1 cellular context compared by ENCODE assay signal in genomic region chr1:154220970-154221814, GRCh38.
TF ChIP-seq lines count a peak whose summit lies in the region.

No MANE protein-coding gene starts in this region.

TF ChIP-seq in HepG2, 621 proteins besides CTCF, POLR2A, EP300 and RAD21:
- 0 out of 2 replicates have a peak, but pooled peaks have one; percentile 35 for TF ChIP-seq HNRNPL (IDR thresholded peaks at IDR 0.05; ENCODE audit: low read depth, low read length)
- TF ChIP-seq ZFY (CRISPR knock-in tag; IDR thresholded peaks at IDR 0.05), result peak; percentile 87
- peak; percentile 91 for TF ChIP-seq ZFX (CRISPR knock-in tag; IDR thresholded peaks at IDR 0.05; ENCODE audit: low read depth)
- TF ChIP-seq NRL (CRISPR knock-in tag; IDR thresholded peaks at IDR 0.05; ENCODE audit: borderline replicate concordance), result 0 out of 2 replicates have a peak, but pooled peaks have one; percentile 32
- TF ChIP-seq, protein P1, sequence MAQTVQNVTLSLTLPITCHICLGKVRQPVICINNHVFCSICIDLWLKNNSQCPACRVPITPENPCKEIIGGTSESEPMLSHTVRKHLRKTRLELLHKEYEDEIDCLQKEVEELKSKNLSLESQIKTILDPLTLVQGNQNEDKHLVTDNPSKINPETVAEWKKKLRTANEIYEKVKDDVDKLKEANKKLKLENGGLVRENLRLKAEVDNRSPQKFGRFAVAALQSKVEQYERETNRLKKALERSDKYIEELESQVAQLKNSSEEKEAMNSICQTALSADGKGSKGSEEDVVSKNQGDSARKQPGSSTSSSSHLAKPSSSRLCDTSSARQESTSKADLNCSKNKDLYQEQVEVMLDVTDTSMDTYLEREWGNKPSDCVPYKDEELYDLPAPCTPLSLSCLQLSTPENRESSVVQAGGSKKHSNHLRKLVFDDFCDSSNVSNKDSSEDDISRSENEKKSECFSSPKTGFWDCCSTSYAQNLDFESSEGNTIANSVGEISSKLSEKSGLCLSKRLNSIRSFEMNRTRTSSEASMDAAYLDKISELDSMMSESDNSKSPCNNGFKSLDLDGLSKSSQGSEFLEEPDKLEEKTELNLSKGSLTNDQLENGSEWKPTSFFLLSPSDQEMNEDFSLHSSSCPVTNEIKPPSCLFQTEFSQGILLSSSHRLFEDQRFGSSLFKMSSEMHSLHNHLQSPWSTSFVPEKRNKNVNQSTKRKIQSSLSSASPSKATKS (CRISPR knock-in tag; IDR thresholded peaks at IDR 0.05), result peak; percentile 62; the same call in 1 of the 2 replicates
- peak; percentile 15; the same call in 1 of the 2 replicates for TF ChIP-seq KDM5A (IDR thresholded peaks at IDR 0.05; ENCODE audit: borderline replicate concordance, low read length)
- 0 out of 2 replicates have a peak, but pooled peaks have one; percentile 16 for TF ChIP-seq ESRRA (CRISPR knock-in tag; IDR thresholded peaks at IDR 0.05; ENCODE audit: low read depth)
- TF ChIP-seq TARDBP (CRISPR knock-in tag; IDR thresholded peaks at IDR 0.05), result 0 out of 2 replicates have a peak, but pooled peaks have one; percentile 29
- 0 out of 2 replicates have a peak, but pooled peaks have one; percentile 33 for TF ChIP-seq CHCHD3 (CRISPR knock-in tag; IDR thresholded peaks at IDR 0.05)
- no peak for TF ChIP-seq SP140L (CRISPR knock-in tag; IDR thresholded peaks at IDR 0.05; ENCODE audit: borderline replicate concordance)
- TF ChIP-seq, protein P2, sequence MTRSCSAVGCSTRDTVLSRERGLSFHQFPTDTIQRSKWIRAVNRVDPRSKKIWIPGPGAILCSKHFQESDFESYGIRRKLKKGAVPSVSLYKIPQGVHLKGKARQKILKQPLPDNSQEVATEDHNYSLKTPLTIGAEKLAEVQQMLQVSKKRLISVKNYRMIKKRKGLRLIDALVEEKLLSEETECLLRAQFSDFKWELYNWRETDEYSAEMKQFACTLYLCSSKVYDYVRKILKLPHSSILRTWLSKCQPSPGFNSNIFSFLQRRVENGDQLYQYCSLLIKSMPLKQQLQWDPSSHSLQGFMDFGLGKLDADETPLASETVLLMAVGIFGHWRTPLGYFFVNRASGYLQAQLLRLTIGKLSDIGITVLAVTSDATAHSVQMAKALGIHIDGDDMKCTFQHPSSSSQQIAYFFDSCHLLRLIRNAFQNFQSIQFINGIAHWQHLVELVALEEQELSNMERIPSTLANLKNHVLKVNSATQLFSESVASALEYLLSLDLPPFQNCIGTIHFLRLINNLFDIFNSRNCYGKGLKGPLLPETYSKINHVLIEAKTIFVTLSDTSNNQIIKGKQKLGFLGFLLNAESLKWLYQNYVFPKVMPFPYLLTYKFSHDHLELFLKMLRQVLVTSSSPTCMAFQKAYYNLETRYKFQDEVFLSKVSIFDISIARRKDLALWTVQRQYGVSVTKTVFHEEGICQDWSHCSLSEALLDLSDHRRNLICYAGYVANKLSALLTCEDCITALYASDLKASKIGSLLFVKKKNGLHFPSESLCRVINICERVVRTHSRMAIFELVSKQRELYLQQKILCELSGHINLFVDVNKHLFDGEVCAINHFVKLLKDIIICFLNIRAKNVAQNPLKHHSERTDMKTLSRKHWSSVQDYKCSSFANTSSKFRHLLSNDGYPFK (CRISPR knock-in tag; IDR thresholded peaks at IDR 0.05; ENCODE audit: borderline replicate concordance), result no peak
- 0 out of 2 replicates have a peak, but pooled peaks have one; percentile 58 for TF ChIP-seq BRD4 (CRISPR knock-in tag; IDR thresholded peaks at IDR 0.05)
- TF ChIP-seq ZMAT3 (CRISPR knock-in tag; conservative IDR thresholded peaks at IDR 0.05), result 0 out of 2 replicates have a peak, but pooled peaks have one; percentile 50
- peak; percentile 58; the same call in 1 of the 2 replicates for TF ChIP-seq SRY (CRISPR knock-in tag; IDR thresholded peaks at IDR 0.05)
- TF ChIP-seq AGO2 (optimal IDR thresholded peaks at IDR 0.05; ENCODE audit: low read depth, low read length), result peak; percentile 68
- TF ChIP-seq ZSCAN30 (CRISPR knock-in tag; IDR thresholded peaks at IDR 0.05), result peak; percentile 98
- no peak for TF ChIP-seq KDM2A (CRISPR knock-in tag; IDR thresholded peaks at IDR 0.05; ENCODE audit: borderline replicate concordance, low read depth)
- TF ChIP-seq GABPA (IDR thresholded peaks at IDR 0.05; ENCODE audit: low read depth, low read length), result no peak
- TF ChIP-seq GABPA (CRISPR knock-in tag; IDR thresholded peaks at IDR 0.05; ENCODE audit: low read depth), result 0 out of 2 replicates have a peak, but pooled peaks have one; percentile 15
- TF ChIP-seq ZNF296 (CRISPR knock-in tag; conservative IDR thresholded peaks at IDR 0.05), result 0 out of 2 replicates have a peak, but pooled peaks have one; percentile 50
- no peak; the same call in 1 of the 2 replicates for TF ChIP-seq ZNF441 (CRISPR knock-in tag; IDR thresholded peaks at IDR 0.05; ENCODE audit: borderline replicate concordance)
- TF ChIP-seq, protein P3, sequence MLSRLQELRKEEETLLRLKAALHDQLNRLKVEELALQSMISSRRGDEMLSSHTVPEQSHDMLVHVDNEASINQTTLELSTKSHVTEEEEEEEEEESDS (CRISPR knock-in tag; IDR thresholded peaks at IDR 0.05; ENCODE audit: borderline replicate concordance), result no peak
- no peak for TF ChIP-seq SOX6 (IDR thresholded peaks at IDR 0.05)
- TF ChIP-seq SOX6 (CRISPR knock-in tag; IDR thresholded peaks at IDR 0.05), result no peak
- TF ChIP-seq SRSF1 (optimal IDR thresholded peaks at IDR 0.05; ENCODE audit: low read depth, low read length), result peak; percentile 57
- TF ChIP-seq ZNF546 (CRISPR knock-in tag; conservative IDR thresholded peaks at IDR 0.05), result 0 out of 2 replicates have a peak, but pooled peaks have one; percentile 30
- peak; percentile 94 for TF ChIP-seq ZFP91 (CRISPR knock-in tag; IDR thresholded peaks at IDR 0.05; ENCODE audit: borderline replicate concordance)
- TF ChIP-seq, protein P4, sequence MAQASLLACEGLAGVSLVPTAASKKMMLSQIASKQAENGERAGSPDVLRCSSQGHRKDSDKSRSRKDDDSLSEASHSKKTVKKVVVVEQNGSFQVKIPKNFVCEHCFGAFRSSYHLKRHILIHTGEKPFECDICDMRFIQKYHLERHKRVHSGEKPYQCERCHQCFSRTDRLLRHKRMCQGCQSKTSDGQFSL (CRISPR knock-in tag; IDR thresholded peaks at IDR 0.05), result peak; percentile 92
- TF ChIP-seq ZNF768 (CRISPR knock-in tag; IDR thresholded peaks at IDR 0.05), result peak; percentile 36; the same call in 1 of the 2 replicates
- peak; percentile 65; the same call in 1 of the 2 replicates for TF ChIP-seq ZNF543 (CRISPR knock-in tag; IDR thresholded peaks at IDR 0.05)
- 0 out of 2 replicates have a peak, but pooled peaks have one; percentile 7 for TF ChIP-seq GMEB1 (CRISPR knock-in tag; IDR thresholded peaks at IDR 0.05; ENCODE audit: borderline replicate concordance)
- TF ChIP-seq HOXA5 (CRISPR knock-in tag; IDR thresholded peaks at IDR 0.05), result 0 out of 2 replicates have a peak, but pooled peaks have one; percentile 2
- peak; percentile 98 for TF ChIP-seq UBTF (CRISPR knock-in tag; IDR thresholded peaks at IDR 0.05)
- TF ChIP-seq KDM4B (CRISPR knock-in tag; IDR thresholded peaks at IDR 0.05), result no peak
- TF ChIP-seq HNRNPK (IDR thresholded peaks at IDR 0.05; ENCODE audit: low read depth, low read length, poor library complexity, severe bottlenecking), result peak; percentile 98
- no peak for TF ChIP-seq TOPORS (CRISPR knock-in tag; IDR thresholded peaks at IDR 0.05)
- 0 out of 2 replicates have a peak, but pooled peaks have one; percentile 61 for TF ChIP-seq ZNF737 (CRISPR knock-in tag; IDR thresholded peaks at IDR 0.05; ENCODE audit: borderline replicate concordance)
- TF ChIP-seq PHF8 (CRISPR knock-in tag; IDR thresholded peaks at IDR 0.05), result peak; percentile 84
- 0 out of 2 replicates have a peak, but pooled peaks have one; percentile 16 for TF ChIP-seq NAIF1 (CRISPR knock-in tag; IDR thresholded peaks at IDR 0.05; ENCODE audit: borderline replicate concordance)
- TF ChIP-seq, protein P5, sequence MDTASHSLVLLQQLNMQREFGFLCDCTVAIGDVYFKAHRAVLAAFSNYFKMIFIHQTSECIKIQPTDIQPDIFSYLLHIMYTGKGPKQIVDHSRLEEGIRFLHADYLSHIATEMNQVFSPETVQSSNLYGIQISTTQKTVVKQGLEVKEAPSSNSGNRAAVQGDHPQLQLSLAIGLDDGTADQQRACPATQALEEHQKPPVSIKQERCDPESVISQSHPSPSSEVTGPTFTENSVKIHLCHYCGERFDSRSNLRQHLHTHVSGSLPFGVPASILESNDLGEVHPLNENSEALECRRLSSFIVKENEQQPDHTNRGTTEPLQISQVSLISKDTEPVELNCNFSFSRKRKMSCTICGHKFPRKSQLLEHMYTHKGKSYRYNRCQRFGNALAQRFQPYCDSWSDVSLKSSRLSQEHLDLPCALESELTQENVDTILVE (CRISPR knock-in tag; IDR thresholded peaks at IDR 0.05), result no peak
- peak; percentile 90 for TF ChIP-seq RBM39 (IDR thresholded peaks at IDR 0.05; ENCODE audit: low read depth, low read length, poor library complexity, severe bottlenecking)
- peak; percentile 26; the same call in 1 of the 2 replicates for TF ChIP-seq IRX3 (CRISPR knock-in tag; IDR thresholded peaks at IDR 0.05; ENCODE audit: borderline replicate concordance, low read depth)
- no peak for TF ChIP-seq ZNF329 (CRISPR knock-in tag; IDR thresholded peaks at IDR 0.05; ENCODE audit: low read depth)
- TF ChIP-seq ZNF746 (CRISPR knock-in tag; IDR thresholded peaks at IDR 0.05), result 0 out of 2 replicates have a peak, but pooled peaks have one; percentile 3
- peak; percentile 82 for TF ChIP-seq RBFOX2 (IDR thresholded peaks at IDR 0.05; ENCODE audit: low read depth, low read length)
- no peak for TF ChIP-seq MTA1 (CRISPR knock-in tag; IDR thresholded peaks at IDR 0.05; ENCODE audit: borderline replicate concordance)
